In genomic region chr2:100997509-100998234, GRCh38 we compare ENCODE assay signal across 1 cellular context.
TF ChIP-seq lines count a peak whose summit lies in the region.

No MANE protein-coding gene starts in this region.

TF ChIP-seq in HepG2, 621 proteins besides CTCF, POLR2A, EP300 and RAD21 (continued from another document):
- TF ChIP-seq ZFP91 (CRISPR knock-in tag; IDR thresholded peaks at IDR 0.05; ENCODE audit: borderline replicate concordance) (no peak), MAFK (conservative IDR thresholded peaks at IDR 0.05 in 1 of 2, IDR thresholded peaks at IDR 0.05 in 1 of 2; ENCODE audit: low read length in 2 of 2) (peak; percentile 64 to 83), SCMH1 (CRISPR knock-in tag; IDR thresholded peaks at IDR 0.05; ENCODE audit: borderline replicate concordance) (no peak), THAP9 (CRISPR knock-in tag; IDR thresholded peaks at IDR 0.05; ENCODE audit: borderline replicate concordance) (no peak), KDM6A (CRISPR knock-in tag; IDR thresholded peaks at IDR 0.05; ENCODE audit: low read depth) (no peak), ZNF670 (CRISPR knock-in tag; IDR thresholded peaks at IDR 0.05; ENCODE audit: borderline replicate concordance) (0 out of 2 replicates have a peak, but pooled peaks have one; percentile 19), ZSCAN22 (CRISPR knock-in tag; IDR thresholded peaks at IDR 0.05) (no peak), PHF5A (CRISPR knock-in tag; IDR thresholded peaks at IDR 0.05; ENCODE audit: low read depth, unreplicated experiment) (peak; percentile 44), ZNF567 (CRISPR knock-in tag; IDR thresholded peaks at IDR 0.05; ENCODE audit: borderline replicate concordance) (no peak), MAFF (IDR thresholded peaks at IDR 0.05; ENCODE audit: low read depth, low read length) (peak; percentile 76), ZNF12 (CRISPR knock-in tag; IDR thresholded peaks at IDR 0.05) (no peak), NR3C1 (CRISPR knock-in tag; IDR thresholded peaks at IDR 0.05) (no peak)
